34 cellular contexts compared by ENCODE assay signal in the genomic region with DNA sequence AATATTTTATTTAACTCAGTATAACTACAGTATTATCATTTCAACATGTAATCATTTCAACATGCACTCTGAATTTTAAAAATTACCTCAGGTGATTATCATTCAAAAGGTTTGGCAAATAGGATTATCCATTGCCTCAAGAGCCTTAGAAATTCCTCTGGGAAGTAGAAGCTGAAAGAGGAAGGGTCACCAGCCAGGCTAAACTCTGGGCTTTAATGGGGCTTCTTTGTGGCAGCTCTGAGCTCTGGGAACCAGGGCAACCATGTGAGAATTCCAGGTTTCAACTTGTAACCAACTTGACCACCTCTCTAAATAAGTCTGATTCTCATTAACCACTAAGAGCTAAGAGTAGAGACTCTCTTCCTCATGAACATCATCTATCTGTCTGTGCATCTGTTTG.
"Had no signal": no experiment of that assay in that cellular context is flagged by ENCODE, and none has a peak within 500 bp of the region (broad histone marks: within the 10 kb centered on the region; RNA-seq: fewer than 3 reads in every experiment).

No MANE protein-coding gene starts in this region.

- H3K4me1 ChIP-seq: heart left ventricle, parathyroid adenoma, sigmoid colon, stomach, upper lobe of left lung, vagina had no signal

- H3K79me2 ChIP-seq: parathyroid adenoma had no signal

- H2AFZ ChIP-seq: parathyroid adenoma had no signal

- H3K27ac ChIP-seq: foreskin keratinocyte, heart left ventricle, parathyroid adenoma, psoas muscle, sigmoid colon, stomach, thyroid gland, upper lobe of left lung, vagina had no signal

- ATAC-seq: activated naive CD8-positive, alpha-beta T cell treated with anti-CD3 and anti-CD28 coated beads, Interleukin-2, amount 50 U/mL, for 24 hours; activated T-cell treated with anti-CD3 and anti-CD28 coated beads, Interleukin-2, amount 50 U/mL, for 4 hours; activated T-helper 17 cell treated with anti-CD3 and anti-CD28 coated beads, Interleukin-2, amount 50 U/mL, for 72 hours; esophagus mucosa; foreskin keratinocyte; heart left ventricle; left colon; psoas muscle; T-helper 17 cell had no signal

- H3K27ac Mint-ChIP-seq: activated CD4-positive, alpha-beta memory T cell treated with anti-CD3 and anti-CD28 coated beads, Interleukin-2, amount 10 ng/mL, durations not matched to agents 7 days and 5 days; activated CD4-positive, alpha-beta T cell treated with anti-CD3 and anti-CD28 coated beads, Interleukin-2, amount 10 ng/mL, durations not matched to agents 7 days and 5 days; activated naive CD4-positive, alpha-beta T cell treated with anti-CD3 and anti-CD28 coated beads, Interleukin-2, amount 50 U/mL, for 24 hours; activated naive CD8-positive, alpha-beta T cell treated with anti-CD3 and anti-CD28 coated beads, Interleukin-2, amount 50 U/mL, for 24 hours; activated T-helper 17 cell treated with anti-CD3 and anti-CD28 coated beads, Interleukin-2, amount 50 U/mL, for 72 hours; immature natural killer cell; mesothelial cell of epicardium; naive B cell; nephron progenitor cell; stimulated activated naive B cell treated with anti-CD40 and anti-IgM and Interleukin-4, amounts not matched to agents 10 μg/mL and 1 μg/mL and 100 μg/mL, for 72 hours; T-helper 17 cell had no signal

- H3K36me3 Mint-ChIP-seq: activated naive CD4-positive, alpha-beta T cell treated with anti-CD3 and anti-CD28 coated beads, Interleukin-2, amount 50 U/mL, for 24 hours; immature natural killer cell; mesothelial cell of epicardium had no signal

- H3K9me3 ChIP-seq: psoas muscle, sigmoid colon, thyroid gland, vagina had no signal

- H3K27me3 ChIP-seq: foreskin keratinocyte, sigmoid colon, thyroid gland, upper lobe of left lung, vagina had no signal

- H3K9me3 Mint-ChIP-seq: activated CD4-positive, alpha-beta memory T cell treated with anti-CD3 and anti-CD28 coated beads, Interleukin-2, amount 10 ng/mL, durations not matched to agents 7 days and 5 days; activated CD4-positive, alpha-beta T cell treated with anti-CD3 and anti-CD28 coated beads, Interleukin-2, amount 10 ng/mL, durations not matched to agents 7 days and 5 days; activated naive CD4-positive, alpha-beta T cell treated with anti-CD3 and anti-CD28 coated beads, Interleukin-2, amount 50 U/mL, for 24 hours; activated naive CD8-positive, alpha-beta T cell treated with anti-CD3 and anti-CD28 coated beads, Interleukin-2, amount 50 U/mL, for 24 hours; activated T-cell treated with anti-CD3 and anti-CD28 coated beads, Interleukin-2, amount 50 U/mL, for 4 hours; activated T-helper 17 cell treated with anti-CD3 and anti-CD28 coated beads, Interleukin-2, amount 50 U/mL, for 72 hours; immature natural killer cell had no signal

- H3K9ac ChIP-seq: parathyroid adenoma had no signal

- H3K4me1 Mint-ChIP-seq: activated CD4-positive, alpha-beta memory T cell treated with anti-CD3 and anti-CD28 coated beads, Interleukin-2, amount 10 ng/mL, durations not matched to agents 7 days and 5 days; activated CD4-positive, alpha-beta T cell treated with anti-CD3 and anti-CD28 coated beads, Interleukin-2, amount 10 ng/mL, durations not matched to agents 7 days and 5 days; activated naive CD4-positive, alpha-beta T cell treated with anti-CD3 and anti-CD28 coated beads, Interleukin-2, amount 50 U/mL, for 24 hours; activated T-helper 17 cell treated with anti-CD3 and anti-CD28 coated beads, Interleukin-2, amount 50 U/mL, for 72 hours; immature natural killer cell; mesothelial cell of epicardium; naive B cell; T-helper 17 cell had no signal

- H3K4me3 ChIP-seq: heart left ventricle, psoas muscle, sigmoid colon, stomach, thyroid gland, upper lobe of left lung, vagina had no signal

- DNase-seq: activated CD4-positive, alpha-beta memory T cell treated with anti-CD3 and anti-CD28 coated beads, Interleukin-2, amount 10 ng/mL, durations not matched to agents 7 days and 5 days; activated CD4-positive, alpha-beta T cell treated with anti-CD3 and anti-CD28 coated beads for 1 hour; activated CD4-positive, alpha-beta T cell treated with anti-CD3 and anti-CD28 coated beads, Interleukin-2, amount 10 ng/mL, durations not matched to agents 7 days and 5 days; activated gamma-delta T cell treated with Interleukin-2 at 50 U/mL for 16 hours; activated naive CD8-positive, alpha-beta T cell treated with anti-CD3 and anti-CD28 coated beads, Interleukin-2, amount 50 U/mL, for 24 hours; activated T-cell treated with anti-CD3 and anti-CD28 coated beads, Interleukin-2, amount 50 U/mL, for 4 hours; amygdala; caudate nucleus; cortex of kidney; foreskin keratinocyte; heart left ventricle; immature natural killer cell; kidney; left colon; mammary epithelial cell; naive B cell; nephron progenitor cell; psoas muscle; sigmoid colon; small intestine; stimulated activated CD4-positive, alpha-beta T cell treated with anti-CD3 and anti-CD28 coated beads, Interleukin-1b, Interleukin-23, amount 100 ng/mL, for 48 hours; stimulated activated CD4-positive, alpha-beta T cell treated with anti-CD3 and anti-CD28 coated beads, Interleukin-4, amount 100 ng/mL, for 4 hours; stimulated activated CD8-positive, alpha-beta memory T cell treated with anti-CD3 and anti-CD28 coated beads, Interleukin-4, amount 100 ng/mL, for 48 hours; stimulated activated naive B cell treated with anti-CD40 and anti-IgM and Interleukin-4, amounts not matched to agents 10 μg/mL and 1 μg/mL and 100 μg/mL, for 72 hours; stomach; T-helper 17 cell; thyroid gland; upper lobe of left lung had no signal

- H3K4me3 Mint-ChIP-seq: activated CD4-positive, alpha-beta memory T cell treated with anti-CD3 and anti-CD28 coated beads, Interleukin-2, amount 10 ng/mL, durations not matched to agents 7 days and 5 days; activated CD4-positive, alpha-beta T cell treated with anti-CD3 and anti-CD28 coated beads, Interleukin-2, amount 10 ng/mL, durations not matched to agents 7 days and 5 days; activated naive CD4-positive, alpha-beta T cell treated with anti-CD3 and anti-CD28 coated beads, Interleukin-2, amount 50 U/mL, for 24 hours; activated naive CD8-positive, alpha-beta T cell treated with anti-CD3 and anti-CD28 coated beads, Interleukin-2, amount 50 U/mL, for 24 hours; activated T-cell treated with anti-CD3 and anti-CD28 coated beads, Interleukin-2, amount 50 U/mL, for 4 hours; activated T-helper 17 cell treated with anti-CD3 and anti-CD28 coated beads, Interleukin-2, amount 50 U/mL, for 72 hours; immature natural killer cell; mesothelial cell of epicardium; naive B cell; nephron progenitor cell; T-helper 17 cell had no signal

- H3K36me3 ChIP-seq: heart left ventricle, sigmoid colon, stomach, thyroid gland, upper lobe of left lung, vagina had no signal

- H3K27me3 Mint-ChIP-seq: activated CD4-positive, alpha-beta T cell treated with anti-CD3 and anti-CD28 coated beads, Interleukin-2, amount 10 ng/mL, durations not matched to agents 7 days and 5 days; activated naive CD4-positive, alpha-beta T cell treated with anti-CD3 and anti-CD28 coated beads, Interleukin-2, amount 50 U/mL, for 24 hours; activated naive CD8-positive, alpha-beta T cell treated with anti-CD3 and anti-CD28 coated beads, Interleukin-2, amount 50 U/mL, for 24 hours; T-helper 17 cell had no signal
